Comparison of ENCODE assay signal across 8 cellular contexts in genomic region chr2:131801745-131802350, GRCh38.
DNase-seq lines count a peak whose midpoint lies in the region; ATAC-seq and TF ChIP-seq lines count a peak whose summit lies in the region.
"Not testable (repeated sequence)": the region's sequence is repeated elsewhere in the genome, so short reads cannot be mapped to it uniquely, and the experiment has no call there.

No MANE protein-coding gene starts in this region.

- not testable (repeated sequence) for TF ChIP-seq POLR2A in right lobe of liver (IDR thresholded peaks at IDR 0.05)

- H3K27me3 ChIP-seq in right lobe of liver: not testable (repeated sequence)

- not testable (repeated sequence) for H3K4me1 ChIP-seq in right lobe of liver

- peak overlapping the region in 2 of 3 donors; percentile 34 to 37 for H3K4me3 ChIP-seq in right lobe of liver

- WGBS in right lobe of liver (ENCODE audit: insufficient coverage, low coverage, low lambda C conversion rate, missing lambda C conversion rate): 0% methylated on average over 2 of the region's 41 CpGs

- intact Hi-C loops in right lobe of liver (cut with DNase I): not testable (repeated sequence)

- TF ChIP-seq CTCF in right lobe of liver (IDR thresholded peaks at IDR 0.05): peak; percentile 56 to 70 (median 64)

- peak; percentile 92 for ATAC-seq in GM19043 (IDR thresholded peaks at IDR 0.05; ENCODE audit: low read depth, unreplicated experiment)
- peak; percentile 95 for ATAC-seq in HG03135 (IDR thresholded peaks at IDR 0.05; ENCODE audit: unreplicated experiment)
- ATAC-seq in right lobe of liver: peak; percentile 84 to 90 (median 86)

- H3K27ac ChIP-seq in right lobe of liver: not testable (repeated sequence)

- H3K9me3 ChIP-seq in right lobe of liver: not testable (repeated sequence)

- DNase-seq in Ammon's horn (ENCODE audit: low spot score) (peak; percentile 10), NCI-H510A (lab: John Stamatoyannopoulos, UW) (peak; percentile 56), ecto neural progenitor cell (ENCODE audit: low spot score) (peak; percentile 85), right lobe of liver (peak; percentile 69 to 76 (median 73))
- DNase-seq in activated CD8-positive, alpha-beta memory T cell treated with anti-CD3 and anti-CD28 coated beads for 24 hours: peak; percentile 92
- peak; percentile 75 for DNase-seq in stimulated activated CD4-positive, alpha-beta T cell treated with anti-CD3 and anti-CD28 coated beads, Interleukin-4, amount 100 ng/mL, for 24 hours

- not testable (repeated sequence) for H3K36me3 ChIP-seq in right lobe of liver

Comparison
In these comparisons a context has a peak if more than half of its experiments do, and no peak if none do; other contexts are left out.
1. DNase-seq: peak in every context shown above with its lines; median percentile 92 in activated CD8-positive, alpha-beta memory T cell treated with anti-CD3 and anti-CD28 coated beads for 24 hours; 85 in ecto neural progenitor cell; 75 in stimulated activated CD4-positive, alpha-beta T cell treated with anti-CD3 and anti-CD28 coated beads, Interleukin-4, amount 100 ng/mL, for 24 hours; 73 in right lobe of liver; 56 in NCI-H510A; 10 in Ammon's horn.